9 cellular contexts compared by ENCODE assay signal in the genomic region with DNA sequence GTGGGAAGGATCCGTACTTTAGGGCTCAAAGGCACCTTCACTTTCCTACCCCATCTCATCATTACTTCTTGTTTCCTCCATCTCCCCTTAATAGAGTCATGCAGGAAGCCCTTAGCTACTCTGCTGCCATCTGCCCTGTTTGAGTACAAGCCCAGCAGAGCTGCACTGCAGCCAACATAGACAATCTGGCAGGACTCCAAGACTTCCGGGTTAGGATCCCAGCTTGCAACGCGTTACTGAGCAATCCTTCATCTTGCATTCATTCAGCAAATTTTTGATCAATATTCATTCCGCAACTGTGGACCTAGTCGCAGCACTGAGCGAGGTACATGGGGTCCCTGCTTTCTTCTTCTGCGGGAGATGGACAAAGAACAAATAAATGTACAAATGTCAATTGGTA.
A peak's percentile ranks its signal among the peaks of the same experiment; 100 is the strongest.
DNase-seq lines count a peak whose midpoint lies in the region; TF ChIP-seq lines count a peak whose summit lies in the region.
"Had no signal": no experiment of that assay in that cellular context is flagged by ENCODE, and none has a peak within 500 bp of the region (broad histone marks: within the 10 kb centered on the region; RNA-seq: fewer than 3 reads in every experiment).

No MANE protein-coding gene starts in this region.

- no peak for TF ChIP-seq CTCF in fibroblast of the aortic adventitia (IDR thresholded peaks at IDR 0.05; ENCODE audit: insufficient read depth, low read length)
- TF ChIP-seq CTCF in testis (IDR thresholded peaks at IDR 0.05): no peak
- TF ChIP-seq CTCF in MM.1S (IDR thresholded peaks at IDR 0.05; ENCODE audit: low read length): no peak

- no peaks in the 10 kb centered on the region for H3K79me2 ChIP-seq in MM.1S (ENCODE audit: low read length)

- H3K27me3 ChIP-seq in testis (no peaks in the 10 kb centered on the region), MM.1S (replicated peaks; ENCODE audit: insufficient read depth, low read length) (no peaks in the 10 kb centered on the region)

- H3K4me2 ChIP-seq in MM.1S (ENCODE audit: low read depth, low read length): no peak overlapping the region

- H3K4me3 ChIP-seq in fibroblast of the aortic adventitia (ENCODE audit: low read depth, low read length) (no peak overlapping the region), testis (no peak overlapping the region), MM.1S (ENCODE audit: low read length) (no peak overlapping the region)

- CTCF ChIA-PET in activated naive CD4-positive, alpha-beta T cell treated with anti-CD3 and anti-CD28 coated beads for 36 hours (lab: Charles Lee): no interaction called here

- no peak for TF ChIP-seq POLR2A in testis (IDR thresholded peaks at IDR 0.05)

- no peak overlapping the region for H3K27ac Mint-ChIP-seq in T-helper 2 cell treated with Interferon-gamma antibody and Interleukin-4, amounts not matched to agents 5 μg/mL and 100 μg/mL, for 36 hours
- H3K27ac Mint-ChIP-seq in activated naive CD4-positive, alpha-beta T cell treated with anti-CD3 and anti-CD28 coated beads for 36 hours: no peak overlapping the region

- H3K36me3 Mint-ChIP-seq in T-helper 2 cell treated with Interferon-gamma antibody and Interleukin-4, amounts not matched to agents 5 μg/mL and 100 μg/mL, for 36 hours (ENCODE audit: low read depth): no peaks in the 10 kb centered on the region
- no peaks in the 10 kb centered on the region for H3K36me3 Mint-ChIP-seq in activated naive CD4-positive, alpha-beta T cell treated with anti-CD3 and anti-CD28 coated beads for 36 hours (ENCODE audit: low read depth)

- DNase-seq in NCI-H524 (lab: John Stamatoyannopoulos, UW) (peak; percentile 71 to 89), NCI-H524 treated with DMSO at 0.1 percent for 48 hours (lab: John Stamatoyannopoulos, UW) (no peak), NCI-H774 (lab: John Stamatoyannopoulos, UW) (peak; percentile 12), fibroblast of the aortic adventitia (ENCODE audit: low read depth) (peak; percentile 45), testis (peak; percentile 50), MM.1S (no peak)
- DNase-seq in T-helper 2 cell treated with Interferon-gamma antibody and Interleukin-4, amounts not matched to agents 5 μg/mL and 100 μg/mL, for 36 hours (ENCODE audit: low spot score): no peak
- no peak for DNase-seq in activated naive CD4-positive, alpha-beta T cell treated with anti-CD3 and anti-CD28 coated beads for 36 hours
- DNase-seq: activated effector memory CD4-positive, alpha-beta T cell treated with anti-CD3 and anti-CD28 coated beads, Interleukin-2, amount 50 U/mL, for 16 hours had no signal

- no peaks in the 10 kb centered on the region for H3K27me3 Mint-ChIP-seq in T-helper 2 cell treated with Interferon-gamma antibody and Interleukin-4, amounts not matched to agents 5 μg/mL and 100 μg/mL, for 36 hours (ENCODE audit: low read depth)
- no peaks in the 10 kb centered on the region for H3K27me3 Mint-ChIP-seq in activated naive CD4-positive, alpha-beta T cell treated with anti-CD3 and anti-CD28 coated beads for 36 hours (ENCODE audit: low read depth)

- H3K9me3 ChIP-seq in testis (no peaks in the 10 kb centered on the region), MM.1S (replicated peaks; ENCODE audit: insufficient read depth, low read length) (no peaks in the 10 kb centered on the region)

- H4K20me1 ChIP-seq in MM.1S (ENCODE audit: insufficient read depth, low read length): no peaks in the 10 kb centered on the region

- H3K9me3 Mint-ChIP-seq in T-helper 2 cell treated with Interferon-gamma antibody and Interleukin-4, amounts not matched to agents 5 μg/mL and 100 μg/mL, for 36 hours: no peaks in the 10 kb centered on the region
- H3K9me3 Mint-ChIP-seq in activated naive CD4-positive, alpha-beta T cell treated with anti-CD3 and anti-CD28 coated beads for 36 hours: no peaks in the 10 kb centered on the region

- H3K4me1 ChIP-seq in testis (peaks cover 5% of the 10 kb centered on the region), MM.1S (ENCODE audit: low read length) (no peaks in the 10 kb centered on the region)

- peaks cover 12% of the 10 kb centered on the region for H3K4me1 Mint-ChIP-seq in T-helper 2 cell treated with Interferon-gamma antibody and Interleukin-4, amounts not matched to agents 5 μg/mL and 100 μg/mL, for 36 hours (ENCODE audit: low read depth)
- peaks cover 7% of the 10 kb centered on the region for H3K4me1 Mint-ChIP-seq in activated naive CD4-positive, alpha-beta T cell treated with anti-CD3 and anti-CD28 coated beads for 36 hours (ENCODE audit: low read depth)

- no peaks in the 10 kb centered on the region for H3K36me3 ChIP-seq in testis (ENCODE audit: low read depth, missing control alignments)
- no peaks in the 10 kb centered on the region for H3K36me3 ChIP-seq in MM.1S (replicated peaks; ENCODE audit: insufficient read depth, low read length)

- H2AFZ ChIP-seq in MM.1S (ENCODE audit: low read length): no peak overlapping the region

- H3K27ac ChIP-seq in testis (no peak overlapping the region), MM.1S (ENCODE audit: low read length) (no peak overlapping the region)

- no peak overlapping the region for H3K4me3 Mint-ChIP-seq in T-helper 2 cell treated with Interferon-gamma antibody and Interleukin-4, amounts not matched to agents 5 μg/mL and 100 μg/mL, for 36 hours
- no peak overlapping the region for H3K4me3 Mint-ChIP-seq in activated naive CD4-positive, alpha-beta T cell treated with anti-CD3 and anti-CD28 coated beads for 36 hours

- H3K9me2 ChIP-seq in MM.1S (replicated peaks; ENCODE audit: insufficient read depth, low read length): no peaks in the 10 kb centered on the region

- H3F3A ChIP-seq in MM.1S (ENCODE audit: insufficient read depth, low read length): no peaks in the 10 kb centered on the region

- 67 to 68% methylated on average over 8 of the region's 8 CpGs for WGBS in testis, 2 donors

- intact Hi-C loops in testis (cut with DNase I; ENCODE audit: low total_unique reads): no loop called here
- intact Hi-C loops in activated naive CD4-positive, alpha-beta T cell treated with anti-CD3 and anti-CD28 coated beads for 36 hours (cut with micrococcal nuclease): no loop called here

- no peak overlapping the region for H3K9ac ChIP-seq in MM.1S (ENCODE audit: low read length)

Comparison
In these comparisons a context has a peak if more than half of its experiments do, and no peak if none do; other contexts are left out.
1. DNase-seq: peak in NCI-H524 (2 of 2), NCI-H774 (single experiment), fibroblast of the aortic adventitia (single experiment) and testis (single experiment); none in NCI-H524 treated with DMSO at 0.1 percent for 48 hours (single experiment), T-helper 2 cell treated with Interferon-gamma antibody and Interleukin-4, amounts not matched to agents 5 μg/mL and 100 μg/mL, for 36 hours (single experiment), MM.1S (single experiment) and activated naive CD4-positive, alpha-beta T cell treated with anti-CD3 and anti-CD28 coated beads for 36 hours (single experiment).